In the genomic region with DNA sequence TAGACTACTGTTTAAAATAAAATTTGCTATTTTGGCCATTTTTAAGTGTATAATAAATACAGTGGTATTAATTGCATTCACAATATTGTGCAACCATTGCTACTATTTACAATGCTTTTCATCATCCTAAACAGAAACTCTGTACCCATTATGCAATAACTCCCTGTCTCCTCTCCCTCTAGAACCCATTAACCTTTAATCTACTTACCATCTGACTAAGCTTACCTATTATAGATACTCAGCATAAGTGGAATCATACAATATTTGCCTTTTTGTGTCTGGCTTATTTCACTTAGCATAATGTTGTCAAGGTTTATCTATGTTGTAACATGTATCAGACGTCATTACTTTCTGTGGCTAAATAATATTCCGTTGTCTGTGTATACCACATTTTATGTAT, we compare ENCODE assay signal across 1 cellular context.
A peak's percentile ranks its signal among the peaks of the same experiment; 100 is the strongest.
TF ChIP-seq lines count a peak whose summit lies in the region.

No MANE protein-coding gene starts in this region.

TF ChIP-seq in HepG2, 621 proteins besides CTCF, POLR2A, EP300 and RAD21 (continued from another document and continues in another):
- TF ChIP-seq, protein P1, sequence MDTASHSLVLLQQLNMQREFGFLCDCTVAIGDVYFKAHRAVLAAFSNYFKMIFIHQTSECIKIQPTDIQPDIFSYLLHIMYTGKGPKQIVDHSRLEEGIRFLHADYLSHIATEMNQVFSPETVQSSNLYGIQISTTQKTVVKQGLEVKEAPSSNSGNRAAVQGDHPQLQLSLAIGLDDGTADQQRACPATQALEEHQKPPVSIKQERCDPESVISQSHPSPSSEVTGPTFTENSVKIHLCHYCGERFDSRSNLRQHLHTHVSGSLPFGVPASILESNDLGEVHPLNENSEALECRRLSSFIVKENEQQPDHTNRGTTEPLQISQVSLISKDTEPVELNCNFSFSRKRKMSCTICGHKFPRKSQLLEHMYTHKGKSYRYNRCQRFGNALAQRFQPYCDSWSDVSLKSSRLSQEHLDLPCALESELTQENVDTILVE (CRISPR knock-in tag; IDR thresholded peaks at IDR 0.05): peak; percentile 81
- TF ChIP-seq CEBPG (CRISPR knock-in tag; IDR thresholded peaks at IDR 0.05): peak; percentile 99
- TF ChIP-seq, protein P2, sequence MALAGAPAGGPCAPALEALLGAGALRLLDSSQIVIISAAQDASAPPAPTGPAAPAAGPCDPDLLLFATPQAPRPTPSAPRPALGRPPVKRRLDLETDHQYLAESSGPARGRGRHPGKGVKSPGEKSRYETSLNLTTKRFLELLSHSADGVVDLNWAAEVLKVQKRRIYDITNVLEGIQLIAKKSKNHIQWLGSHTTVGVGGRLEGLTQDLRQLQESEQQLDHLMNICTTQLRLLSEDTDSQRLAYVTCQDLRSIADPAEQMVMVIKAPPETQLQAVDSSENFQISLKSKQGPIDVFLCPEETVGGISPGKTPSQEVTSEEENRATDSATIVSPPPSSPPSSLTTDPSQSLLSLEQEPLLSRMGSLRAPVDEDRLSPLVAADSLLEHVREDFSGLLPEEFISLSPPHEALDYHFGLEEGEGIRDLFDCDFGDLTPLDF (CRISPR knock-in tag; IDR thresholded peaks at IDR 0.05): no peak
- TF ChIP-seq FOXA3 (CRISPR knock-in tag; IDR thresholded peaks at IDR 0.05): peak; percentile 97
- TF ChIP-seq, protein P3, sequence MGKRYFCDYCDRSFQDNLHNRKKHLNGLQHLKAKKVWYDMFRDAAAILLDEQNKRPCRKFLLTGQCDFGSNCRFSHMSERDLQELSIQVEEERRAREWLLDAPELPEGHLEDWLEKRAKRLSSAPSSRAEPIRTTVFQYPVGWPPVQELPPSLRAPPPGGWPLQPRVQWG (CRISPR knock-in tag; IDR thresholded peaks at IDR 0.05; ENCODE audit: borderline replicate concordance, low read depth): no peak
- peak; percentile 70; the same call in 1 of the 2 replicates for TF ChIP-seq HOXD1 (CRISPR knock-in tag; IDR thresholded peaks at IDR 0.05)
- TF ChIP-seq ZNF430 (CRISPR knock-in tag; IDR thresholded peaks at IDR 0.05): no peak
- TF ChIP-seq NFIC (IDR thresholded peaks at IDR 0.05; ENCODE audit: low read length): peak; percentile 74; the same call in 1 of the 2 replicates
- TF ChIP-seq ZFY (CRISPR knock-in tag; IDR thresholded peaks at IDR 0.05): no peak
- no peak for TF ChIP-seq NFYB (CRISPR knock-in tag; IDR thresholded peaks at IDR 0.05)
- peak; percentile 64; the same call in 1 of the 2 replicates for TF ChIP-seq KLF6 (CRISPR knock-in tag; IDR thresholded peaks at IDR 0.05)
- no peak for TF ChIP-seq ZNF30 (CRISPR knock-in tag; IDR thresholded peaks at IDR 0.05)
- TF ChIP-seq ZNF333 (CRISPR knock-in tag; IDR thresholded peaks at IDR 0.05; ENCODE audit: borderline replicate concordance): no peak
- no peak for TF ChIP-seq ZNF670 (CRISPR knock-in tag; IDR thresholded peaks at IDR 0.05; ENCODE audit: borderline replicate concordance)
- TF ChIP-seq BRCA1 (CRISPR knock-in tag; IDR thresholded peaks at IDR 0.05): no peak
- no peak for TF ChIP-seq CHD2 (IDR thresholded peaks at IDR 0.05; ENCODE audit: low read depth, low read length)
- TF ChIP-seq, protein P4, sequence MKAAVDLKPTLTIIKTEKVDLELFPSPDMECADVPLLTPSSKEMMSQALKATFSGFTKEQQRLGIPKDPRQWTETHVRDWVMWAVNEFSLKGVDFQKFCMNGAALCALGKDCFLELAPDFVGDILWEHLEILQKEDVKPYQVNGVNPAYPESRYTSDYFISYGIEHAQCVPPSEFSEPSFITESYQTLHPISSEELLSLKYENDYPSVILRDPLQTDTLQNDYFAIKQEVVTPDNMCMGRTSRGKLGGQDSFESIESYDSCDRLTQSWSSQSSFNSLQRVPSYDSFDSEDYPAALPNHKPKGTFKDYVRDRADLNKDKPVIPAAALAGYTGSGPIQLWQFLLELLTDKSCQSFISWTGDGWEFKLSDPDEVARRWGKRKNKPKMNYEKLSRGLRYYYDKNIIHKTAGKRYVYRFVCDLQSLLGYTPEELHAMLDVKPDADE (CRISPR knock-in tag; IDR thresholded peaks at IDR 0.05): no peak
- TF ChIP-seq ZNF510 (CRISPR knock-in tag; IDR thresholded peaks at IDR 0.05; ENCODE audit: low read depth): no peak
- TF ChIP-seq TCF12 (IDR thresholded peaks at IDR 0.05): no peak
- no peak for TF ChIP-seq TCF12 (CRISPR knock-in tag; IDR thresholded peaks at IDR 0.05)
- TF ChIP-seq ZNF274 (CRISPR knock-in tag; IDR thresholded peaks at IDR 0.05): no peak
- no peak for TF ChIP-seq NCOA1 (CRISPR knock-in tag; IDR thresholded peaks at IDR 0.05)
- TF ChIP-seq ZNF232 (CRISPR knock-in tag; IDR thresholded peaks at IDR 0.05; ENCODE audit: borderline replicate concordance): no peak
- no peak for TF ChIP-seq FLYWCH1 (CRISPR knock-in tag; IDR thresholded peaks at IDR 0.05)
- TF ChIP-seq NBN (conservative IDR thresholded peaks at IDR 0.05): no peak
- TF ChIP-seq HES4 (CRISPR knock-in tag; IDR thresholded peaks at IDR 0.05; ENCODE audit: borderline replicate concordance): no peak
- TF ChIP-seq FOXK1 (CRISPR knock-in tag; IDR thresholded peaks at IDR 0.05; ENCODE audit: borderline replicate concordance, low read depth): peak; percentile 91
- peak; percentile 86 for TF ChIP-seq BCL6 (CRISPR knock-in tag; IDR thresholded peaks at IDR 0.05)
- no peak for TF ChIP-seq MEIS2 (CRISPR knock-in tag; IDR thresholded peaks at IDR 0.05)
- no peak for TF ChIP-seq DMAP1 (CRISPR knock-in tag; IDR thresholded peaks at IDR 0.05)
- no peak for TF ChIP-seq ZMYM3 (CRISPR knock-in tag; IDR thresholded peaks at IDR 0.05)
- no peak for TF ChIP-seq ZSCAN29 (CRISPR knock-in tag; conservative IDR thresholded peaks at IDR 0.05)
- TF ChIP-seq ZNF331 (CRISPR knock-in tag; IDR thresholded peaks at IDR 0.05): peak; percentile 72; the same call in 1 of the 2 replicates
- no peak for TF ChIP-seq DR1 (CRISPR knock-in tag; IDR thresholded peaks at IDR 0.05)
- no peak for TF ChIP-seq THYN1 (CRISPR knock-in tag; IDR thresholded peaks at IDR 0.05; ENCODE audit: borderline replicate concordance, low read depth)
- TF ChIP-seq ZNF775 (CRISPR knock-in tag; IDR thresholded peaks at IDR 0.05; ENCODE audit: borderline replicate concordance): no peak
- TF ChIP-seq, protein P5, sequence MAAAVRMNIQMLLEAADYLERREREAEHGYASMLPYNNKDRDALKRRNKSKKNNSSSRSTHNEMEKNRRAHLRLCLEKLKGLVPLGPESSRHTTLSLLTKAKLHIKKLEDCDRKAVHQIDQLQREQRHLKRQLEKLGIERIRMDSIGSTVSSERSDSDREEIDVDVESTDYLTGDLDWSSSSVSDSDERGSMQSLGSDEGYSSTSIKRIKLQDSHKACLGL (CRISPR knock-in tag; IDR thresholded peaks at IDR 0.05): no peak
- TF ChIP-seq NFRKB (IDR thresholded peaks at IDR 0.05): no peak
- TF ChIP-seq RFX1 (IDR thresholded peaks at IDR 0.05): no peak
- no peak for TF ChIP-seq ARNT (IDR thresholded peaks at IDR 0.05)
- no peak for TF ChIP-seq ZNF564 (CRISPR knock-in tag; IDR thresholded peaks at IDR 0.05)
- no peak for TF ChIP-seq SP4 (CRISPR knock-in tag; IDR thresholded peaks at IDR 0.05)
- no peak for TF ChIP-seq ZNF713 (CRISPR knock-in tag; IDR thresholded peaks at IDR 0.05)
- TF ChIP-seq MBNL3 (CRISPR knock-in tag; conservative IDR thresholded peaks at IDR 0.05): no peak
- TF ChIP-seq ARNTL (CRISPR knock-in tag; IDR thresholded peaks at IDR 0.05): no peak
- TF ChIP-seq, protein P6, sequence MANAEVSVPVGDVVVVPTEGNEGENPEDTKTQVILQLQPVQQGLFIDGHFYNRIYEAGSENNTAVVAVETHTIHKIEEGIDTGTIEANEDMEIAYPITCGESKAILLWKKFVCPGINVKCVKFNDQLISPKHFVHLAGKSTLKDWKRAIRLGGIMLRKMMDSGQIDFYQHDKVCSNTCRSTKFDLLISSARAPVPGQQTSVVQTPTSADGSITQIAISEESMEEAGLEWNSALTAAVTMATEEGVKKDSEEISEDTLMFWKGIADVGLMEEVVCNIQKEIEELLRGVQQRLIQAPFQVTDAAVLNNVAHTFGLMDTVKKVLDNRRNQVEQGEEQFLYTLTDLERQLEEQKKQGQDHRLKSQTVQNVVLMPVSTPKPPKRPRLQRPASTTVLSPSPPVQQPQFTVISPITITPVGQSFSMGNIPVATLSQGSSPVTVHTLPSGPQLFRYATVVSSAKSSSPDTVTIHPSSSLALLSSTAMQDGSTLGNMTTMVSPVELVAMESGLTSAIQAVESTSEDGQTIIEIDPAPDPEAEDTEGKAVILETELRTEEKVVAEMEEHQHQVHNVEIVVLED (CRISPR knock-in tag; IDR thresholded peaks at IDR 0.05; ENCODE audit: borderline replicate concordance): no peak
- no peak for TF ChIP-seq ZNF761 (CRISPR knock-in tag; conservative IDR thresholded peaks at IDR 0.05)
- TF ChIP-seq CBX2 (IDR thresholded peaks at IDR 0.05; ENCODE audit: low read depth, low read length): no peak
- TF ChIP-seq CBX2 (CRISPR knock-in tag; IDR thresholded peaks at IDR 0.05; ENCODE audit: low read depth): no peak
- TF ChIP-seq, protein P7, sequence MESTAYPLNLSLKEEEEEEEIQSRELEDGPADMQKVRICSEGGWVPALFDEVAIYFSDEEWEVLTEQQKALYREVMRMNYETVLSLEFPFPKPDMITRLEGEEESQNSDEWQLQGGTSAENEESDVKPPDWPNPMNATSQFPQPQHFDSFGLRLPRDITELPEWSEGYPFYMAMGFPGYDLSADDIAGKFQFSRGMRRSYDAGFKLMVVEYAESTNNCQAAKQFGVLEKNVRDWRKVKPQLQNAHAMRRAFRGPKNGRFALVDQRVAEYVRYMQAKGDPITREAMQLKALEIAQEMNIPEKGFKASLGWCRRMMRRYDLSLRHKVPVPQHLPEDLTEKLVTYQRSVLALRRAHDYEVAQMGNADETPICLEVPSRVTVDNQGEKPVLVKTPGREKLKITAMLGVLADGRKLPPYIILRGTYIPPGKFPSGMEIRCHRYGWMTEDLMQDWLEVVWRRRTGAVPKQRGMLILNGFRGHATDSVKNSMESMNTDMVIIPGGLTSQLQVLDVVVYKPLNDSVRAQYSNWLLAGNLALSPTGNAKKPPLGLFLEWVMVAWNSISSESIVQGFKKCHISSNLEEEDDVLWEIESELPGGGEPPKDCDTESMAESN (CRISPR knock-in tag; conservative IDR thresholded peaks at IDR 0.05): no peak
- TF ChIP-seq, protein P8, sequence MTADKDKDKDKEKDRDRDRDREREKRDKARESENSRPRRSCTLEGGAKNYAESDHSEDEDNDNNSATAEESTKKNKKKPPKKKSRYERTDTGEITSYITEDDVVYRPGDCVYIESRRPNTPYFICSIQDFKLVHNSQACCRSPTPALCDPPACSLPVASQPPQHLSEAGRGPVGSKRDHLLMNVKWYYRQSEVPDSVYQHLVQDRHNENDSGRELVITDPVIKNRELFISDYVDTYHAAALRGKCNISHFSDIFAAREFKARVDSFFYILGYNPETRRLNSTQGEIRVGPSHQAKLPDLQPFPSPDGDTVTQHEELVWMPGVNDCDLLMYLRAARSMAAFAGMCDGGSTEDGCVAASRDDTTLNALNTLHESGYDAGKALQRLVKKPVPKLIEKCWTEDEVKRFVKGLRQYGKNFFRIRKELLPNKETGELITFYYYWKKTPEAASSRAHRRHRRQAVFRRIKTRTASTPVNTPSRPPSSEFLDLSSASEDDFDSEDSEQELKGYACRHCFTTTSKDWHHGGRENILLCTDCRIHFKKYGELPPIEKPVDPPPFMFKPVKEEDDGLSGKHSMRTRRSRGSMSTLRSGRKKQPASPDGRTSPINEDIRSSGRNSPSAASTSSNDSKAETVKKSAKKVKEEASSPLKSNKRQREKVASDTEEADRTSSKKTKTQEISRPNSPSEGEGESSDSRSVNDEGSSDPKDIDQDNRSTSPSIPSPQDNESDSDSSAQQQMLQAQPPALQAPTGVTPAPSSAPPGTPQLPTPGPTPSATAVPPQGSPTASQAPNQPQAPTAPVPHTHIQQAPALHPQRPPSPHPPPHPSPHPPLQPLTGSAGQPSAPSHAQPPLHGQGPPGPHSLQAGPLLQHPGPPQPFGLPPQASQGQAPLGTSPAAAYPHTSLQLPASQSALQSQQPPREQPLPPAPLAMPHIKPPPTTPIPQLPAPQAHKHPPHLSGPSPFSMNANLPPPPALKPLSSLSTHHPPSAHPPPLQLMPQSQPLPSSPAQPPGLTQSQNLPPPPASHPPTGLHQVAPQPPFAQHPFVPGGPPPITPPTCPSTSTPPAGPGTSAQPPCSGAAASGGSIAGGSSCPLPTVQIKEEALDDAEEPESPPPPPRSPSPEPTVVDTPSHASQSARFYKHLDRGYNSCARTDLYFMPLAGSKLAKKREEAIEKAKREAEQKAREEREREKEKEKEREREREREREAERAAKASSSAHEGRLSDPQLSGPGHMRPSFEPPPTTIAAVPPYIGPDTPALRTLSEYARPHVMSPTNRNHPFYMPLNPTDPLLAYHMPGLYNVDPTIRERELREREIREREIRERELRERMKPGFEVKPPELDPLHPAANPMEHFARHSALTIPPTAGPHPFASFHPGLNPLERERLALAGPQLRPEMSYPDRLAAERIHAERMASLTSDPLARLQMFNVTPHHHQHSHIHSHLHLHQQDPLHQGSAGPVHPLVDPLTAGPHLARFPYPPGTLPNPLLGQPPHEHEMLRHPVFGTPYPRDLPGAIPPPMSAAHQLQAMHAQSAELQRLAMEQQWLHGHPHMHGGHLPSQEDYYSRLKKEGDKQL (CRISPR knock-in tag; IDR thresholded peaks at IDR 0.05; ENCODE audit: low read depth): peak; percentile 62
- TF ChIP-seq IRX3 (CRISPR knock-in tag; IDR thresholded peaks at IDR 0.05; ENCODE audit: borderline replicate concordance, low read depth): no peak
- TF ChIP-seq, protein P9, sequence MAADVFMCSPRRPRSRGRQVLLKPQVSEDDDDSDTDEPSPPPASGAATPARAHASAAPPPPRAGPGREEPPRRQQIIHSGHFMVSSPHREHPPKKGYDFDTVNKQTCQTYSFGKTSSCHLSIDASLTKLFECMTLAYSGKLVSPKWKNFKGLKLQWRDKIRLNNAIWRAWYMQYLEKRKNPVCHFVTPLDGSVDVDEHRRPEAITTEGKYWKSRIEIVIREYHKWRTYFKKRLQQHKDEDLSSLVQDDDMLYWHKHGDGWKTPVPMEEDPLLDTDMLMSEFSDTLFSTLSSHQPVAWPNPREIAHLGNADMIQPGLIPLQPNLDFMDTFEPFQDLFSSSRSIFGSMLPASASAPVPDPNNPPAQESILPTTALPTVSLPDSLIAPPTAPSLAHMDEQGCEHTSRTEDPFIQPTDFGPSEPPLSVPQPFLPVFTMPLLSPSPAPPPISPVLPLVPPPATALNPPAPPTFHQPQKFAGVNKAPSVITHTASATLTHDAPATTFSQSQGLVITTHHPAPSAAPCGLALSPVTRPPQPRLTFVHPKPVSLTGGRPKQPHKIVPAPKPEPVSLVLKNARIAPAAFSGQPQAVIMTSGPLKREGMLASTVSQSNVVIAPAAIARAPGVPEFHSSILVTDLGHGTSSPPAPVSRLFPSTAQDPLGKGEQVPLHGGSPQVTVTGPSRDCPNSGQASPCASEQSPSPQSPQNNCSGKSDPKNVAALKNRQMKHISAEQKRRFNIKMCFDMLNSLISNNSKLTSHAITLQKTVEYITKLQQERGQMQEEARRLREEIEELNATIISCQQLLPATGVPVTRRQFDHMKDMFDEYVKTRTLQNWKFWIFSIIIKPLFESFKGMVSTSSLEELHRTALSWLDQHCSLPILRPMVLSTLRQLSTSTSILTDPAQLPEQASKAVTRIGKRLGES (CRISPR knock-in tag; IDR thresholded peaks at IDR 0.05; ENCODE audit: borderline replicate concordance): no peak
